1 cellular context compared by ENCODE assay signal in genomic region chr2:161159829-161160225, GRCh38.
TF ChIP-seq lines count a peak whose summit lies in the region.

No MANE protein-coding gene starts in this region.

TF ChIP-seq in HepG2, 621 proteins besides CTCF, POLR2A, EP300 and RAD21 (continued from another document and continues in another):
- TF ChIP-seq ARID5B (CRISPR knock-in tag; IDR thresholded peaks at IDR 0.05), result peak; percentile 46; the same call in 1 of the 2 replicates
- TF ChIP-seq ZNF761 (CRISPR knock-in tag; conservative IDR thresholded peaks at IDR 0.05), result no peak
- no peak for TF ChIP-seq ZBTB38 (CRISPR knock-in tag; IDR thresholded peaks at IDR 0.05)
- TF ChIP-seq DBP (CRISPR knock-in tag; IDR thresholded peaks at IDR 0.05; ENCODE audit: not compliant biosample characterization), result peak; percentile 8
- no peak for TF ChIP-seq ZNF501 (CRISPR knock-in tag; IDR thresholded peaks at IDR 0.05)
- no peak for TF ChIP-seq ZNF496 (CRISPR knock-in tag; IDR thresholded peaks at IDR 0.05; ENCODE audit: insufficient replicate concordance)
- TF ChIP-seq RXRB (CRISPR knock-in tag; IDR thresholded peaks at IDR 0.05; ENCODE audit: borderline replicate concordance), result peak; percentile 64; the same call in 1 of the 2 replicates
- peak; percentile 42; the same call in 1 of the 2 replicates for TF ChIP-seq SMARCC2 (IDR thresholded peaks at IDR 0.05)
- no peak for TF ChIP-seq ZNF276 (CRISPR knock-in tag; IDR thresholded peaks at IDR 0.05; ENCODE audit: low read depth)
- TF ChIP-seq SNRNP70 (IDR thresholded peaks at IDR 0.05; ENCODE audit: low read depth, low read length), result no peak
- TF ChIP-seq NFKB2 (CRISPR knock-in tag; IDR thresholded peaks at IDR 0.05; ENCODE audit: borderline replicate concordance), result no peak
- no peak for TF ChIP-seq LRRFIP1 (CRISPR knock-in tag; conservative IDR thresholded peaks at IDR 0.05)
- TF ChIP-seq ZNF550 (CRISPR knock-in tag; IDR thresholded peaks at IDR 0.05; ENCODE audit: borderline replicate concordance), result no peak
- no peak for TF ChIP-seq PRMT3 (CRISPR knock-in tag; IDR thresholded peaks at IDR 0.05; ENCODE audit: borderline replicate concordance, low read depth)
- no peak for TF ChIP-seq PLSCR1 (CRISPR knock-in tag; IDR thresholded peaks at IDR 0.05; ENCODE audit: borderline replicate concordance)
- TF ChIP-seq BCLAF1 (IDR thresholded peaks at IDR 0.05), result no peak
- TF ChIP-seq ZNF713 (CRISPR knock-in tag; IDR thresholded peaks at IDR 0.05), result no peak
- 0 out of 2 replicates have a peak, but pooled peaks have one; percentile 66 for TF ChIP-seq HOXA5 (CRISPR knock-in tag; IDR thresholded peaks at IDR 0.05)
- TF ChIP-seq ZNF3 (CRISPR knock-in tag; IDR thresholded peaks at IDR 0.05), result no peak
- TF ChIP-seq HOXA3 (CRISPR knock-in tag; IDR thresholded peaks at IDR 0.05), result no peak
- TF ChIP-seq ZNF724P (CRISPR knock-in tag; IDR thresholded peaks at IDR 0.05; ENCODE audit: borderline replicate concordance), result no peak; the same call in 1 of the 2 replicates
- no peak for TF ChIP-seq FOSL2 (CRISPR knock-in tag; IDR thresholded peaks at IDR 0.05)
- no peak for TF ChIP-seq HMGA1 (CRISPR knock-in tag; conservative IDR thresholded peaks at IDR 0.05)
- no peak for TF ChIP-seq SP5 (CRISPR knock-in tag; IDR thresholded peaks at IDR 0.05; ENCODE audit: borderline replicate concordance, low read depth)
- TF ChIP-seq SMAD1 (CRISPR knock-in tag; IDR thresholded peaks at IDR 0.05; ENCODE audit: borderline replicate concordance, low read depth), result no peak
- no peak for TF ChIP-seq THAP11 (CRISPR knock-in tag; IDR thresholded peaks at IDR 0.05)
- TF ChIP-seq PHF8 (CRISPR knock-in tag; IDR thresholded peaks at IDR 0.05), result no peak
- TF ChIP-seq ZNF362 (CRISPR knock-in tag; IDR thresholded peaks at IDR 0.05; ENCODE audit: borderline replicate concordance), result peak; percentile 98
- TF ChIP-seq FIP1L1 (IDR thresholded peaks at IDR 0.05; ENCODE audit: borderline replicate concordance, insufficient read depth, low read depth, low read length), result no peak
- no peak for TF ChIP-seq GTF2F1 (IDR thresholded peaks at IDR 0.05; ENCODE audit: low read length)
- TF ChIP-seq E2F5 (CRISPR knock-in tag; conservative IDR thresholded peaks at IDR 0.05), result no peak
- no peak; a peak in 1 of 4 replicates for TF ChIP-seq HMGXB4 (CRISPR knock-in tag; IDR thresholded peaks at IDR 0.05; ENCODE audit: borderline replicate concordance in 1 of 2, low read depth in 1 of 2)
- TF ChIP-seq HOMEZ (CRISPR knock-in tag; IDR thresholded peaks at IDR 0.05; ENCODE audit: low read depth), result peak; percentile 26; the same call in 1 of the 2 replicates
- no peak for TF ChIP-seq ZNF607 (CRISPR knock-in tag; IDR thresholded peaks at IDR 0.05; ENCODE audit: borderline replicate concordance)
- TF ChIP-seq ZGPAT (CRISPR knock-in tag; IDR thresholded peaks at IDR 0.05), result no peak
- no peak for TF ChIP-seq ZIK1 (CRISPR knock-in tag; IDR thresholded peaks at IDR 0.05; ENCODE audit: borderline replicate concordance, low read depth)
- TF ChIP-seq RAD51 (IDR thresholded peaks at IDR 0.05; ENCODE audit: borderline replicate concordance), result no peak
- TF ChIP-seq NCOA1 (CRISPR knock-in tag; IDR thresholded peaks at IDR 0.05), result no peak
